9 cellular contexts compared by ENCODE assay signal in genomic region chr2:116510117-116510671, GRCh38.
A peak's percentile ranks its signal among the peaks of the same experiment; 100 is the strongest.
DNase-seq lines count a peak whose midpoint lies in the region; ATAC-seq, FAIRE-seq and TF ChIP-seq lines count a peak whose summit lies in the region.
"Had no signal": no experiment of that assay in that cellular context is flagged by ENCODE, and none has a peak within 500 bp of the region (broad histone marks: within the 10 kb centered on the region; RNA-seq: fewer than 3 reads in every experiment).

No MANE protein-coding gene starts in this region.

- H3K27me3 ChIP-seq in brain microvascular endothelial cell (replicated peaks) (no peaks in the 10 kb centered on the region), right atrium auricular region (no peaks in the 10 kb centered on the region), heart right ventricle (no peaks in the 10 kb centered on the region)

- H3K27ac Mint-ChIP-seq in effector memory CD8-positive, alpha-beta T cell = no peak overlapping the region

- no peak for TF ChIP-seq CTCF in brain microvascular endothelial cell (IDR thresholded peaks at IDR 0.05; ENCODE audit: low read depth, low read length, missing control alignments)
- TF ChIP-seq CTCF in right atrium auricular region (IDR thresholded peaks at IDR 0.05) = no peak
- TF ChIP-seq CTCF in heart right ventricle (IDR thresholded peaks at IDR 0.05) = peak in 1 of 9 donors; percentile 20

- H3K4me1 ChIP-seq in right atrium auricular region = no peaks in the 10 kb centered on the region
- H3K4me1 ChIP-seq in heart right ventricle = no peaks in the 10 kb centered on the region

- H3K36me3 Mint-ChIP-seq in effector memory CD8-positive, alpha-beta T cell (ENCODE audit: insufficient read depth) = no peaks in the 10 kb centered on the region

- DNase-seq in DMS153 (lab: John Stamatoyannopoulos, UW) (peak; percentile 78), HuH-7.5 (ENCODE audit: low spot score) (peak; percentile 4), RCC 7860 (ENCODE audit: low spot score) (peak; percentile 9), islet precursor cell (peak; percentile 88), brain microvascular endothelial cell (no peak), right atrium auricular region (ENCODE audit: low spot score) (no peak), heart right ventricle (no peak)
- DNase-seq in effector memory CD8-positive, alpha-beta T cell = no peak
- DNase-seq: T-helper 1 cell had no signal

- no peak for ATAC-seq in heart right ventricle
- no peak for ATAC-seq in effector memory CD8-positive, alpha-beta T cell (replicated peaks)

- 32 to 47% methylated on average over 3 of the region's 3 CpGs for WGBS in heart right ventricle, 2 donors

- no peaks in the 10 kb centered on the region for H3K27me3 Mint-ChIP-seq in effector memory CD8-positive, alpha-beta T cell

- no peaks in the 10 kb centered on the region for H3K36me3 ChIP-seq in brain microvascular endothelial cell (replicated peaks)
- no peaks in the 10 kb centered on the region for H3K36me3 ChIP-seq in right atrium auricular region
- H3K36me3 ChIP-seq in heart right ventricle = no peaks in the 10 kb centered on the region

- no peak for FAIRE-seq in RCC 7860 (lab: Jason Lieb, UNC)

- H3K4me1 Mint-ChIP-seq in effector memory CD8-positive, alpha-beta T cell (ENCODE audit: low read depth in 2 of 2) = no peaks in the 10 kb centered on the region

- H3K27ac ChIP-seq in brain microvascular endothelial cell (no peak overlapping the region), right atrium auricular region (no peak overlapping the region), heart right ventricle (no peak overlapping the region)

- no peaks in the 10 kb centered on the region for H3K9me3 ChIP-seq in right atrium auricular region
- peaks cover 0 to 14% (median 0%) of the 10 kb centered on the region in 11 donors for H3K9me3 ChIP-seq in heart right ventricle

- in situ Hi-C loops in brain microvascular endothelial cell (cut with HindIII; ENCODE audit: low pct_ligation_motif_present, low sequenced_read_pairs) = no loop called here

- no peak overlapping the region for H3K4me3 ChIP-seq in brain microvascular endothelial cell (ENCODE audit: low read depth, low read length)
- no peak overlapping the region for H3K4me3 ChIP-seq in right atrium auricular region
- H3K4me3 ChIP-seq in heart right ventricle = no peak overlapping the region

- H3K9me3 Mint-ChIP-seq in effector memory CD8-positive, alpha-beta T cell = peaks cover 8 to 20% of the 10 kb centered on the region in 2 donors

- intact Hi-C loops in heart right ventricle (cut with DNase I) = no loop called here

- no peak overlapping the region for H3K4me3 Mint-ChIP-seq in effector memory CD8-positive, alpha-beta T cell

Comparison
In these comparisons a context has a peak if more than half of its experiments do, and no peak if none do; other contexts are left out.
1. DNase-seq: peak in DMS153 (single experiment), HuH-7.5 (single experiment), RCC 7860 (single experiment) and islet precursor cell (single experiment); none in brain microvascular endothelial cell (single experiment), right atrium auricular region (single experiment), heart right ventricle (0 of 2) and effector memory CD8-positive, alpha-beta T cell (0 of 3).